Comparison of ENCODE assay signal across 8 cellular contexts in genomic region chr19:10418281-10419199, GRCh38. TPM values are rescaled to one million over a fixed set of nuclear protein-coding genes. Genes with fewer than 3 reads are reported as not detected.
DNase-seq lines count a peak whose midpoint lies in the region; ATAC-seq, FAIRE-seq and TF ChIP-seq lines count a peak whose summit lies in the region.

No MANE protein-coding gene starts in this region.

- TF ChIP-seq RAD21 in K562 (CRISPR knock-in tag; conservative IDR thresholded peaks at IDR 0.05 in 1 of 2, IDR thresholded peaks at IDR 0.05 in 1 of 2), result no peak

- peak overlapping the region; percentile 86 for H2AFZ ChIP-seq in K562 (ENCODE audit: low read depth, low read length)
- no peak overlapping the region for H2AFZ ChIP-seq in trophoblast cell (ENCODE audit: insufficient read depth, low read length, poor library complexity)

- in situ Hi-C loops in K562 (cut with MboI), result no loop called here

- TF ChIP-seq POLR2A in K562 (conservative IDR thresholded peaks at IDR 0.05) (peak; percentile 30), heart left ventricle (IDR thresholded peaks at IDR 0.05) (no peak)

- intact Hi-C loops in K562 (cut with micrococcal nuclease), result loop anchor here (2.0 kb wide), 1 partner anchor 14 kb away; no protein-coding TSS in a partner anchor
- intact Hi-C loops in heart left ventricle (cut with DNase I), result loop anchor here in 2 of 10 donors (5.0 to 10.0 kb wide), 2 partner anchors 146 to 149 kb away; partner anchors contain the start of genes CDKN2D (in 2 of the 2) and KRI1 (in 2 of the 2)

- peaks cover 3% of the 10 kb centered on the region for H3K79me1 ChIP-seq in trophoblast cell (ENCODE audit: low read length)

- H3K4me3 ChIP-seq in MG63 (peak overlapping the region; percentile 52), K562 (peak overlapping the region; percentile 75), trophoblast cell (ENCODE audit: low read depth, low read length) (no peak overlapping the region), heart left ventricle (peak overlapping the region in 2 of 12 donors; percentile 9 to 33)

- H3K9ac ChIP-seq in K562 (ENCODE audit: insufficient read depth in 1 of 2, low read depth in 2 of 2, low read length in 2 of 2) (peak overlapping the region; percentile 66 to 92), trophoblast cell (ENCODE audit: low read length) (no peak overlapping the region)

- H3K27ac ChIP-seq in K562 (ENCODE audit: extremely low read depth, low read depth, low read length) (peak overlapping the region; percentile 95), trophoblast cell (ENCODE audit: low read depth, low read length) (no peak overlapping the region), heart left ventricle (no peak overlapping the region)

- H4K12ac ChIP-seq in trophoblast cell (ENCODE audit: low read depth, low read length), result no peak overlapping the region

- no peak overlapping the region for H4K8ac ChIP-seq in trophoblast cell (ENCODE audit: low read depth, low read length)

- POLR2A ChIA-PET in K562 (lab: Yijun Ruan, JAX), result interaction anchor here (0.6 to 1.7 kb wide), 7 partner anchors 10 to 260 kb away, joined by 3 to 6 read pairs (median 4); partner anchors contain the start of genes ICAM1 and ICAM5

- peak; percentile 58 for FAIRE-seq in K562 (lab: Jason Lieb, UNC)

- no peak overlapping the region for H2BK5ac ChIP-seq in trophoblast cell (ENCODE audit: low read depth, low read length, poor library complexity)

- no peak overlapping the region for H3K18ac ChIP-seq in trophoblast cell (ENCODE audit: low read length)

- H3K4ac ChIP-seq in trophoblast cell (ENCODE audit: low read depth, low read length), result no peak overlapping the region

- TF ChIP-seq EP300 in K562 (IDR thresholded peaks at IDR 0.05; ENCODE audit: low read length), result no peak

- no peak overlapping the region for H3K23ac ChIP-seq in trophoblast cell (ENCODE audit: low read length)

- H3K79me2 ChIP-seq in K562 (ENCODE audit: control insufficient read depth, insufficient read depth, low read length) (peaks cover 59% of the 10 kb centered on the region), trophoblast cell (ENCODE audit: control insufficient read depth, insufficient read depth, low read length, poor library complexity) (no peaks in the 10 kb centered on the region)

- H3K36me3 ChIP-seq in MG63 (no peaks in the 10 kb centered on the region), K562 (ENCODE audit: control insufficient read depth, insufficient read depth, low read length) (no peaks in the 10 kb centered on the region; the same call in 2 of the 3 replicates), trophoblast cell (ENCODE audit: control insufficient read depth in 1 of 2, insufficient read depth in 2 of 2, low read length in 2 of 2) (no peaks in the 10 kb centered on the region), heart left ventricle (no peaks in the 10 kb centered on the region)

- H3K14ac ChIP-seq in trophoblast cell (ENCODE audit: low read length), result no peak overlapping the region

- H2BK12ac ChIP-seq in trophoblast cell (ENCODE audit: low read length), result no peak overlapping the region

- no TSS peak for BruUV-seq in K562 (replicated peaks; lab: Mats Ljungman, UMichigan)

- H2AK5ac ChIP-seq in trophoblast cell (ENCODE audit: low read length), result no peak overlapping the region

- H3K9me3 ChIP-seq in MG63 (peaks cover 10% of the 10 kb centered on the region), K562 (replicated peaks; ENCODE audit: control insufficient read depth, insufficient read depth, low read depth, low read length) (peaks cover 4% of the 10 kb centered on the region), trophoblast cell (ENCODE audit: insufficient read depth, low read depth, low read length) (peaks cover 12% of the 10 kb centered on the region), heart left ventricle (peaks cover 0 to 5% (median 0%) of the 10 kb centered on the region in 12 donors)

- H3K27me3 ChIP-seq in MG63, result peaks cover 49% of the 10 kb centered on the region
- H3K27me3 ChIP-seq in K562 (ENCODE audit: control insufficient read depth in 2 of 2, insufficient read depth in 2 of 2, low read length in 2 of 2), result no peaks in the 10 kb centered on the region
- H3K27me3 ChIP-seq in trophoblast cell (ENCODE audit: insufficient read depth, low read length), result peaks cover 56% of the 10 kb centered on the region
- peaks cover 41 to 77% (median 65%) of the 10 kb centered on the region in 9 donors for H3K27me3 ChIP-seq in heart left ventricle

- H3K4me1 ChIP-seq in K562 (replicated peaks in 1 of 2; ENCODE audit: control insufficient read depth in 2 of 2, insufficient read depth in 2 of 2, low read length in 2 of 2), result peaks cover 35 to 68% of the 10 kb centered on the region in 2 experiments; a peak in 4 of 5 replicates
- H3K4me1 ChIP-seq in trophoblast cell (ENCODE audit: control insufficient read depth in 1 of 2, insufficient read depth in 2 of 2, low read length in 2 of 2), result peaks cover 3 to 17% of the 10 kb centered on the region in 2 experiments
- H3K4me1 ChIP-seq in heart left ventricle, result peaks cover 0 to 50% (median 30%) of the 10 kb centered on the region in 12 donors

- TF ChIP-seq CTCF in K562 (IDR thresholded peaks at IDR 0.05 in 2 of 3, conservative IDR thresholded peaks at IDR 0.05 in 1 of 3; ENCODE audit: insufficient read depth in 2 of 3, low read depth in 1 of 3, low read length in 3 of 3), result peak in 2 of 3 experiments; percentile 39 to 47; a peak in 3 of 6 replicates
- no peak for TF ChIP-seq CTCF in heart left ventricle (IDR thresholded peaks at IDR 0.05)

- no peak overlapping the region for H2BK120ac ChIP-seq in trophoblast cell (ENCODE audit: insufficient read depth, low read length, poor library complexity)

- peaks cover 13% of the 10 kb centered on the region for H4K20me1 ChIP-seq in K562 (replicated peaks; ENCODE audit: control insufficient read depth, insufficient read depth, low read length)

- ATAC-seq in K562 (peak; percentile 1; the same call in 1 of the 3 replicates), HG02571 (IDR thresholded peaks at IDR 0.05; ENCODE audit: unreplicated experiment) (no peak), GM21360 (IDR thresholded peaks at IDR 0.05; ENCODE audit: unreplicated experiment) (no peak), heart left ventricle (no peak)

- H3K4me2 ChIP-seq in K562 (ENCODE audit: insufficient read depth, low read length) (peak overlapping the region; percentile 100), trophoblast cell (ENCODE audit: low read length) (peak overlapping the region; percentile 11)

- H4K91ac ChIP-seq in trophoblast cell (ENCODE audit: low read depth, low read length), result no peak overlapping the region

- DNase-seq in NCI-H2227 (lab: John Stamatoyannopoulos, UW; ENCODE audit: unreplicated experiment) (peak; percentile 26), NCI-H2227 treated with DMSO at 0.1 percent for 48 hours (lab: John Stamatoyannopoulos, UW) (no peak), MG63 (peak; percentile 60), K562 (ENCODE audit: extremely low read depth in 1 of 4, low spot score in 3 of 4) (peak in 3 of 4 experiments; percentile 17 to 77 (median 53)), trophoblast cell (no peak), heart left ventricle (no peak)

- WGBS in K562 (ENCODE audit: insufficient coverage, low coverage, missing lambda C conversion rate), result 2% methylated on average over 21 of the region's 35 CpGs
- WGBS in trophoblast cell (ENCODE audit: extremely low coverage, insufficient coverage, insufficient read length), result no CpG with 5 or more reads among the region's 35 CpGs
- WGBS in heart left ventricle, 4 donors, result 2 to 3% (median 3%) methylated on average over 27 to 35 of the region's 35 CpGs

- no peaks in the 10 kb centered on the region for H3K9me1 ChIP-seq in K562 (ENCODE audit: control insufficient read depth, insufficient read depth, low read length)

- CTCF ChIA-PET in K562 (lab: Yijun Ruan, JAX; ENCODE audit: low intra/inter-chr PET ratio), result interaction anchor here (0.5 to 2.5 kb wide), 4 partner anchors 14 to 486 kb away, joined by 4 to 10 read pairs (median 6); no protein-coding TSS in a partner anchor

RNA-seq across cellular contexts. Expression of gene PDE4A, which starts 1.8 kb away (rescaled TPM):
- 3.1 and 5.5 TPM in 2 replicates for total RNA-seq in MG63 (2014; rRNA removed; shearing (Covaris generic); ENCODE audit: low replicate concordance)
- 30.8 and 75.5 TPM in 2 replicates for total RNA-seq in K562 (2011; cell fraction: chromatin; rRNA removed; ENCODE audit: low replicate concordance)
- 29.5 and 33.3 TPM in 2 replicates for total RNA-seq in K562 (2011; cell fraction: nucleolus; rRNA removed)
- 27.9 and 30.0 TPM in 2 replicates for total RNA-seq in K562 (2011; cell fraction: nucleoplasm; rRNA removed)
- 4.2 and 4.7 TPM in 2 replicates for total RNA-seq in K562 (2014; rRNA removed)
- total RNA-seq in K562 (2014; rRNA removed; fragmentation: Illumina TruSeq; extraction: Trizol), result 3.2 and 3.6 TPM in 2 replicates
- total RNA-seq in K562 (2015; rRNA removed; fragmentation: Illumina TruSeq; extraction: Trizol), result 4.6 and 5.1 TPM in 2 replicates
- 25.5 and 26.9 TPM in 2 replicates for total RNA-seq in K562 (2021)
- 6.0 and 7.6 TPM in 2 replicates for polyA plus RNA-seq in K562 (2011; rRNA removed)
- 7.1 and 9.9 TPM in 2 replicates for polyA plus RNA-seq in K562 (2011; cell fraction: cytosol; rRNA removed)
- 16.4 and 26.9 TPM in 2 replicates for polyA plus RNA-seq in K562 (2011; cell fraction: nucleus; rRNA removed)
- polyA plus RNA-seq in K562 (2012), result 12.3 and 18.3 TPM in 2 replicates
- 15.1 and 16.5 TPM in 2 replicates for polyA plus RNA-seq in K562 (2014; fragmentation: Illumina TruSeq; extraction: Trizol)
- under 1 TPM; 0.66 to 0.68 TPM for polyA plus RNA-seq in K562 (2014; fragmentation: Nextera tagmentation; extraction: Ambion mirVana)
- 14.2 and 14.3 TPM in 2 replicates for polyA plus RNA-seq in K562 (2014; rRNA removed)
- polyA minus RNA-seq in K562 (2011; rRNA and poly(A)+ RNA removed), result 4.5 and 7.0 TPM in 2 replicates
- polyA minus RNA-seq in K562 (2011; cell fraction: cytosol; rRNA and poly(A)+ RNA removed), result 14.0 and 20.1 TPM in 2 replicates
- 8.8 and 9.9 TPM in 2 replicates for polyA minus RNA-seq in K562 (2011; cell fraction: nucleus; rRNA and poly(A)+ RNA removed)
- 1.2 and 1.3 TPM in 2 replicates for polyA plus RNA-seq in trophoblast cell (2013)
- total RNA-seq in heart left ventricle, result 10 to 100 TPM in 8 of 9 donors, 1 to 10 TPM in 1; 9.3 to 33.3 (median 17.3) TPM
- 10 to 100 TPM in 1 of 2 donors, 1 to 10 TPM in 1; 5.2 to 11.2 TPM for polyA plus RNA-seq in heart left ventricle

RNA-seq across cellular contexts. Expression of gene CDC37, which starts 15.2 kb away (rescaled TPM):
- 485 and 519 TPM in 2 replicates for total RNA-seq in MG63 (2014; rRNA removed; shearing (Covaris generic); ENCODE audit: low replicate concordance)
- 143 and 313 TPM in 2 replicates for total RNA-seq in K562 (2011; cell fraction: chromatin; rRNA removed; ENCODE audit: low replicate concordance)
- total RNA-seq in K562 (2011; cell fraction: nucleolus; rRNA removed), result 204 and 248 TPM in 2 replicates
- total RNA-seq in K562 (2011; cell fraction: nucleoplasm; rRNA removed), result 196 and 198 TPM in 2 replicates
- total RNA-seq in K562 (2014; rRNA removed), result 374 and 442 TPM in 2 replicates
- total RNA-seq in K562 (2014; rRNA removed; fragmentation: Illumina TruSeq; extraction: Trizol), result 92.4 and 108 TPM in 2 replicates
- total RNA-seq in K562 (2015; rRNA removed; fragmentation: Illumina TruSeq; extraction: Trizol), result 227 and 233 TPM in 2 replicates
- total RNA-seq in K562 (2021), result 220 and 242 TPM in 2 replicates
- polyA plus RNA-seq in K562 (2011; rRNA removed), result 298 and 334 TPM in 2 replicates
- 268 and 380 TPM in 2 replicates for polyA plus RNA-seq in K562 (2011; cell fraction: cytosol; rRNA removed)
- polyA plus RNA-seq in K562 (2011; cell fraction: nucleus; rRNA removed), result 1,074 and 1,365 TPM in 2 replicates
- 226 and 230 TPM in 2 replicates for polyA plus RNA-seq in K562 (2012)
- 188 and 265 TPM in 2 replicates for polyA plus RNA-seq in K562 (2014; fragmentation: Illumina TruSeq; extraction: Trizol)
- polyA plus RNA-seq in K562 (2014; fragmentation: Nextera tagmentation; extraction: Ambion mirVana), result 10 to 100 TPM in 1 of 2 experiments, 1 to 10 TPM in 1; 6.6 to 12.8 TPM
- 481 and 538 TPM in 2 replicates for polyA plus RNA-seq in K562 (2014; rRNA removed)
- polyA minus RNA-seq in K562 (2011; rRNA and poly(A)+ RNA removed), result 76.0 and 124 TPM in 2 replicates
- 83.3 and 94.9 TPM in 2 replicates for polyA minus RNA-seq in K562 (2011; cell fraction: cytosol; rRNA and poly(A)+ RNA removed)
- polyA minus RNA-seq in K562 (2011; cell fraction: nucleus; rRNA and poly(A)+ RNA removed), result 51.0 and 68.2 TPM in 2 replicates
- 163 and 166 TPM in 2 replicates for polyA plus RNA-seq in trophoblast cell (2013)
- total RNA-seq in heart left ventricle, result 100 to 1,000 TPM; 108 to 189 (median 138) TPM
- polyA plus RNA-seq in heart left ventricle, result 100 to 1,000 TPM; 199 to 282 TPM

RNA-seq across cellular contexts. Expression of gene TYK2, which starts 38.2 kb away (rescaled TPM):
- 87.9 and 124 TPM in 2 replicates for total RNA-seq in MG63 (2014; rRNA removed; shearing (Covaris generic); ENCODE audit: low replicate concordance)
- 364 and 893 TPM in 2 replicates for total RNA-seq in K562 (2011; cell fraction: chromatin; rRNA removed; ENCODE audit: low replicate concordance)
- 386 and 391 TPM in 2 replicates for total RNA-seq in K562 (2011; cell fraction: nucleolus; rRNA removed)
- 314 and 336 TPM in 2 replicates for total RNA-seq in K562 (2011; cell fraction: nucleoplasm; rRNA removed)
- 132 and 147 TPM in 2 replicates for total RNA-seq in K562 (2014; rRNA removed)
- total RNA-seq in K562 (2014; rRNA removed; fragmentation: Illumina TruSeq; extraction: Trizol), result 56.6 and 57.5 TPM in 2 replicates
- total RNA-seq in K562 (2015; rRNA removed; fragmentation: Illumina TruSeq; extraction: Trizol), result 85.0 and 85.9 TPM in 2 replicates
- 123 and 144 TPM in 2 replicates for total RNA-seq in K562 (2021)
- 51.9 and 75.4 TPM in 2 replicates for polyA plus RNA-seq in K562 (2011; rRNA removed)
- 57.5 and 76.1 TPM in 2 replicates for polyA plus RNA-seq in K562 (2011; cell fraction: cytosol; rRNA removed)
- polyA plus RNA-seq in K562 (2011; cell fraction: nucleus; rRNA removed), result 548 and 794 TPM in 2 replicates
- 111 and 155 TPM in 2 replicates for polyA plus RNA-seq in K562 (2012)
- 125 and 126 TPM in 2 replicates for polyA plus RNA-seq in K562 (2014; fragmentation: Illumina TruSeq; extraction: Trizol)
- polyA plus RNA-seq in K562 (2014; fragmentation: Nextera tagmentation; extraction: Ambion mirVana), result 10 to 100 TPM; 15.0 to 19.9 TPM
- polyA plus RNA-seq in K562 (2014; rRNA removed), result 174 and 182 TPM in 2 replicates
- polyA minus RNA-seq in K562 (2011; rRNA and poly(A)+ RNA removed), result 14.0 and 30.4 TPM in 2 replicates
- 50.7 and 53.3 TPM in 2 replicates for polyA minus RNA-seq in K562 (2011; cell fraction: cytosol; rRNA and poly(A)+ RNA removed)
- polyA minus RNA-seq in K562 (2011; cell fraction: nucleus; rRNA and poly(A)+ RNA removed), result 55.5 and 67.1 TPM in 2 replicates
- 62.0 and 64.7 TPM in 2 replicates for polyA plus RNA-seq in trophoblast cell (2013)
- total RNA-seq in heart left ventricle, result 10 to 100 TPM; 37.7 to 86.3 (median 55.3) TPM
- polyA plus RNA-seq in heart left ventricle, result 100 to 1,000 TPM in 1 of 2 donors, 10 to 100 TPM in 1; 71.7 to 100 TPM

Comparison
In these comparisons a context has a peak if more than half of its experiments do, and no peak if none do; other contexts are left out.
1. DNase-seq: peak in NCI-H2227 (single experiment), MG63 (single experiment) and K562 (3 of 4); none in NCI-H2227 treated with DMSO at 0.1 percent for 48 hours (single experiment), trophoblast cell (0 of 2) and heart left ventricle (0 of 5).
2. CTCF ChIP-seq: peak in K562 (2 of 3); none in heart left ventricle (0 of 12).